ENCODE assay signal across 1 cellular context in the genomic region with DNA sequence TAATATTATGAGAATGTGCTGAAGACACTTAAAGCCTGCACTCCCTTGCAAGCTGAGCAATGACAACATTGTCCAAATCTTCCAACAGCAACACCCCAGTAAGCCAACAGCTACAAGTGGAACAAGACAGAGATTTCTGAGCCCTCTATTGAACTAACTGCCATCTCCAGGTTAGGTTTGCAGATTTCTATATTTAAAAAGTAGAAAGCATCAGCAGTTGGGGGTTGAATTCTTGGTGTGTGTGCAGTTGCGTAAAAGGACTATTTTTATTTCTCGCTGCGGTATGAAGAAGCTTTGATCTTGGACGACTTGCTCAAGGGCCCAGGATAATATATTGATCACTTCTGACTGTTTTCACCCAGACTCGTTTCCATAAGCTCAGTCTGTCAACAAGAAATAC.
A peak's percentile ranks its signal among the peaks of the same experiment; 100 is the strongest.
TF ChIP-seq lines count a peak whose summit lies in the region.

No MANE protein-coding gene starts in this region.

TF ChIP-seq in HepG2, 621 proteins besides CTCF, POLR2A, EP300 and RAD21 (continued from another document and continues in another):
- TF ChIP-seq, protein P1, sequence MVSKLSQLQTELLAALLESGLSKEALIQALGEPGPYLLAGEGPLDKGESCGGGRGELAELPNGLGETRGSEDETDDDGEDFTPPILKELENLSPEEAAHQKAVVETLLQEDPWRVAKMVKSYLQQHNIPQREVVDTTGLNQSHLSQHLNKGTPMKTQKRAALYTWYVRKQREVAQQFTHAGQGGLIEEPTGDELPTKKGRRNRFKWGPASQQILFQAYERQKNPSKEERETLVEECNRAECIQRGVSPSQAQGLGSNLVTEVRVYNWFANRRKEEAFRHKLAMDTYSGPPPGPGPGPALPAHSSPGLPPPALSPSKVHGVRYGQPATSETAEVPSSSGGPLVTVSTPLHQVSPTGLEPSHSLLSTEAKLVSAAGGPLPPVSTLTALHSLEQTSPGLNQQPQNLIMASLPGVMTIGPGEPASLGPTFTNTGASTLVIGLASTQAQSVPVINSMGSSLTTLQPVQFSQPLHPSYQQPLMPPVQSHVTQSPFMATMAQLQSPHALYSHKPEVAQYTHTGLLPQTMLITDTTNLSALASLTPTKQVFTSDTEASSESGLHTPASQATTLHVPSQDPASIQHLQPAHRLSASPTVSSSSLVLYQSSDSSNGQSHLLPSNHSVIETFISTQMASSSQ (IDR thresholded peaks at IDR 0.05; ENCODE audit: low read depth): no peak
- TF ChIP-seq, protein P1 (CRISPR knock-in tag; IDR thresholded peaks at IDR 0.05; ENCODE audit: borderline replicate concordance): 0 out of 2 replicates have a peak, but pooled peaks have one; percentile 21
- no peak for TF ChIP-seq RFX3 (CRISPR knock-in tag; IDR thresholded peaks at IDR 0.05)
- peak; percentile 34 for TF ChIP-seq TEAD3 (CRISPR knock-in tag; optimal IDR thresholded peaks at IDR 0.05; ENCODE audit: borderline replicate concordance)
- TF ChIP-seq HNF4G (IDR thresholded peaks at IDR 0.05; ENCODE audit: borderline replicate concordance, low read depth, low read length): peak; percentile 15; the same call in 1 of the 2 replicates
- no peak for TF ChIP-seq HNF4G (CRISPR knock-in tag; IDR thresholded peaks at IDR 0.05; ENCODE audit: borderline replicate concordance, low read depth)
- TF ChIP-seq, protein P2, sequence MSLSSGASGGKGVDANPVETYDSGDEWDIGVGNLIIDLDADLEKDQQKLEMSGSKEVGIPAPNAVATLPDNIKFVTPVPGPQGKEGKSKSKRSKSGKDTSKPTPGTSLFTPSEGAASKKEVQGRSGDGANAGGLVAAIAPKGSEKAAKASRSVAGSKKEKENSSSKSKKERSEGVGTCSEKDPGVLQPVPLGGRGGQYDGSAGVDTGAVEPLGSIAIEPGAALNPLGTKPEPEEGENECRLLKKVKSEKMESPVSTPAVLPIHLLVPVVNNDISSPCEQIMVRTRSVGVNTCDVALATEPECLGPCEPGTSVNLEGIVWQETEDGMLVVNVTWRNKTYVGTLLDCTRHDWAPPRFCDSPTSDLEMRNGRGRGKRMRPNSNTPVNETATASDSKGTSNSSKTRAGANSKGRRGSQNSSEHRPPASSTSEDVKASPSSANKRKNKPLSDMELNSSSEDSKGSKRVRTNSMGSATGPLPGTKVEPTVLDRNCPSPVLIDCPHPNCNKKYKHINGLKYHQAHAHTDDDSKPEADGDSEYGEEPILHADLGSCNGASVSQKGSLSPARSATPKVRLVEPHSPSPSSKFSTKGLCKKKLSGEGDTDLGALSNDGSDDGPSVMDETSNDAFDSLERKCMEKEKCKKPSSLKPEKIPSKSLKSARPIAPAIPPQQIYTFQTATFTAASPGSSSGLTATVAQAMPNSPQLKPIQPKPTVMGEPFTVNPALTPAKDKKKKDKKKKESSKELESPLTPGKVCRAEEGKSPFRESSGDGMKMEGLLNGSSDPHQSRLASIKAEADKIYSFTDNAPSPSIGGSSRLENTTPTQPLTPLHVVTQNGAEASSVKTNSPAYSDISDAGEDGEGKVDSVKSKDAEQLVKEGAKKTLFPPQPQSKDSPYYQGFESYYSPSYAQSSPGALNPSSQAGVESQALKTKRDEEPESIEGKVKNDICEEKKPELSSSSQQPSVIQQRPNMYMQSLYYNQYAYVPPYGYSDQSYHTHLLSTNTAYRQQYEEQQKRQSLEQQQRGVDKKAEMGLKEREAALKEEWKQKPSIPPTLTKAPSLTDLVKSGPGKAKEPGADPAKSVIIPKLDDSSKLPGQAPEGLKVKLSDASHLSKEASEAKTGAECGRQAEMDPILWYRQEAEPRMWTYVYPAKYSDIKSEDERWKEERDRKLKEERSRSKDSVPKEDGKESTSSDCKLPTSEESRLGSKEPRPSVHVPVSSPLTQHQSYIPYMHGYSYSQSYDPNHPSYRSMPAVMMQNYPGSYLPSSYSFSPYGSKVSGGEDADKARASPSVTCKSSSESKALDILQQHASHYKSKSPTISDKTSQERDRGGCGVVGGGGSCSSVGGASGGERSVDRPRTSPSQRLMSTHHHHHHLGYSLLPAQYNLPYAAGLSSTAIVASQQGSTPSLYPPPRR (CRISPR knock-in tag; IDR thresholded peaks at IDR 0.05; ENCODE audit: borderline replicate concordance): peak; percentile 62; the same call in 1 of the 2 replicates
- peak; percentile 60; the same call in 1 of the 2 replicates for TF ChIP-seq CEBPB (IDR thresholded peaks at IDR 0.05; ENCODE audit: borderline replicate concordance, low read depth, low read length)
- TF ChIP-seq NFIC (IDR thresholded peaks at IDR 0.05; ENCODE audit: low read length): peak; percentile 85; the same call in 1 of the 2 replicates
- 0 out of 2 replicates have a peak, but pooled peaks have one; percentile 25 for TF ChIP-seq RXRB (CRISPR knock-in tag; IDR thresholded peaks at IDR 0.05; ENCODE audit: borderline replicate concordance)
- no peak for TF ChIP-seq MAZ (IDR thresholded peaks at IDR 0.05; ENCODE audit: borderline replicate concordance, low read depth, low read length)
- TF ChIP-seq MAZ (CRISPR knock-in tag; IDR thresholded peaks at IDR 0.05; ENCODE audit: low read depth): 0 out of 2 replicates have a peak, but pooled peaks have one; percentile 51
- TF ChIP-seq ZNF777 (CRISPR knock-in tag; IDR thresholded peaks at IDR 0.05): no peak
- TF ChIP-seq ZNF292 (CRISPR knock-in tag; IDR thresholded peaks at IDR 0.05; ENCODE audit: borderline replicate concordance, low read depth): no peak
- TF ChIP-seq SIX4 (CRISPR knock-in tag; IDR thresholded peaks at IDR 0.05): no peak
- TF ChIP-seq YEATS2 (CRISPR knock-in tag; IDR thresholded peaks at IDR 0.05; ENCODE audit: borderline replicate concordance): no peak
- TF ChIP-seq FOXA3 (CRISPR knock-in tag; IDR thresholded peaks at IDR 0.05): peak; percentile 45; the same call in 1 of the 2 replicates
- peak; percentile 79 for TF ChIP-seq GATAD2A (CRISPR knock-in tag; IDR thresholded peaks at IDR 0.05)
- TF ChIP-seq ISL2 (CRISPR knock-in tag; IDR thresholded peaks at IDR 0.05): 0 out of 2 replicates have a peak, but pooled peaks have one; percentile 43
- TF ChIP-seq ARID5B (CRISPR knock-in tag; IDR thresholded peaks at IDR 0.05): peak; percentile 64; the same call in 1 of the 2 replicates
- no peak for TF ChIP-seq SMYD3 (CRISPR knock-in tag; IDR thresholded peaks at IDR 0.05)
- TF ChIP-seq ATF2 (CRISPR knock-in tag; IDR thresholded peaks at IDR 0.05): 0 out of 2 replicates have a peak, but pooled peaks have one; percentile 4
- TF ChIP-seq RARA (CRISPR knock-in tag; IDR thresholded peaks at IDR 0.05): 0 out of 2 replicates have a peak, but pooled peaks have one; percentile 10
- TF ChIP-seq MEF2D (CRISPR knock-in tag; IDR thresholded peaks at IDR 0.05): peak; percentile 97
- TF ChIP-seq TCF7L2 (IDR thresholded peaks at IDR 0.05; ENCODE audit: low read depth, low read length): peak; percentile 66; the same call in 1 of the 2 replicates
- no peak for TF ChIP-seq CREB1 (IDR thresholded peaks at IDR 0.05)
- TF ChIP-seq CREB1 (CRISPR knock-in tag; IDR thresholded peaks at IDR 0.05): peak; percentile 30; the same call in 1 of the 2 replicates
- TF ChIP-seq, protein P3, sequence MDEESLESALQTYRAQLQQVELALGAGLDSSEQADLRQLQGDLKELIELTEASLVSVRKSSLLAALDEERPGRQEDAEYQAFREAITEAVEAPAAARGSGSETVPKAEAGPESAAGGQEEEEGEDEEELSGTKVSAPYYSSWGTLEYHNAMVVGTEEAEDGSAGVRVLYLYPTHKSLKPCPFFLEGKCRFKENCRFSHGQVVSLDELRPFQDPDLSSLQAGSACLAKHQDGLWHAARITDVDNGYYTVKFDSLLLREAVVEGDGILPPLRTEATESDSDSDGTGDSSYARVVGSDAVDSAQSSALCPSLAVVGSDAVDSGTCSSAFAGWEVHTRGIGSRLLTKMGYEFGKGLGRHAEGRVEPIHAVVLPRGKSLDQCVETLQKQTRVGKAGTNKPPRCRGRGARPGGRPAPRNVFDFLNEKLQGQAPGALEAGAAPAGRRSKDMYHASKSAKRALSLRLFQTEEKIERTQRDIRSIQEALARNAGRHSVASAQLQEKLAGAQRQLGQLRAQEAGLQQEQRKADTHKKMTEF (CRISPR knock-in tag; IDR thresholded peaks at IDR 0.05): peak; percentile 25; the same call in 1 of the 2 replicates
- peak; percentile 42 for TF ChIP-seq CEBPG (CRISPR knock-in tag; IDR thresholded peaks at IDR 0.05)
- TF ChIP-seq, protein P4, sequence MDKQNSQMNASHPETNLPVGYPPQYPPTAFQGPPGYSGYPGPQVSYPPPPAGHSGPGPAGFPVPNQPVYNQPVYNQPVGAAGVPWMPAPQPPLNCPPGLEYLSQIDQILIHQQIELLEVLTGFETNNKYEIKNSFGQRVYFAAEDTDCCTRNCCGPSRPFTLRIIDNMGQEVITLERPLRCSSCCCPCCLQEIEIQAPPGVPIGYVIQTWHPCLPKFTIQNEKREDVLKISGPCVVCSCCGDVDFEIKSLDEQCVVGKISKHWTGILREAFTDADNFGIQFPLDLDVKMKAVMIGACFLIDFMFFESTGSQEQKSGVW (CRISPR knock-in tag; IDR thresholded peaks at IDR 0.05; ENCODE audit: borderline replicate concordance): no peak
- no peak for TF ChIP-seq ZNF260 (CRISPR knock-in tag; IDR thresholded peaks at IDR 0.05; ENCODE audit: borderline replicate concordance, low read depth)
- peak; percentile 62 for TF ChIP-seq HDAC1 (CRISPR knock-in tag; IDR thresholded peaks at IDR 0.05)
- no peak for TF ChIP-seq ZNF501 (CRISPR knock-in tag; IDR thresholded peaks at IDR 0.05)
- TF ChIP-seq, protein P5, sequence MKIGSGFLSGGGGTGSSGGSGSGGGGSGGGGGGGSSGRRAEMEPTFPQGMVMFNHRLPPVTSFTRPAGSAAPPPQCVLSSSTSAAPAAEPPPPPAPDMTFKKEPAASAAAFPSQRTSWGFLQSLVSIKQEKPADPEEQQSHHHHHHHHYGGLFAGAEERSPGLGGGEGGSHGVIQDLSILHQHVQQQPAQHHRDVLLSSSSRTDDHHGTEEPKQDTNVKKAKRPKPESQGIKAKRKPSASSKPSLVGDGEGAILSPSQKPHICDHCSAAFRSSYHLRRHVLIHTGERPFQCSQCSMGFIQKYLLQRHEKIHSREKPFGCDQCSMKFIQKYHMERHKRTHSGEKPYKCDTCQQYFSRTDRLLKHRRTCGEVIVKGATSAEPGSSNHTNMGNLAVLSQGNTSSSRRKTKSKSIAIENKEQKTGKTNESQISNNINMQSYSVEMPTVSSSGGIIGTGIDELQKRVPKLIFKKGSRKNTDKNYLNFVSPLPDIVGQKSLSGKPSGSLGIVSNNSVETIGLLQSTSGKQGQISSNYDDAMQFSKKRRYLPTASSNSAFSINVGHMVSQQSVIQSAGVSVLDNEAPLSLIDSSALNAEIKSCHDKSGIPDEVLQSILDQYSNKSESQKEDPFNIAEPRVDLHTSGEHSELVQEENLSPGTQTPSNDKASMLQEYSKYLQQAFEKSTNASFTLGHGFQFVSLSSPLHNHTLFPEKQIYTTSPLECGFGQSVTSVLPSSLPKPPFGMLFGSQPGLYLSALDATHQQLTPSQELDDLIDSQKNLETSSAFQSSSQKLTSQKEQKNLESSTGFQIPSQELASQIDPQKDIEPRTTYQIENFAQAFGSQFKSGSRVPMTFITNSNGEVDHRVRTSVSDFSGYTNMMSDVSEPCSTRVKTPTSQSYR (CRISPR knock-in tag; IDR thresholded peaks at IDR 0.05; ENCODE audit: borderline replicate concordance): peak; percentile 53; the same call in 1 of the 2 replicates
- no peak for TF ChIP-seq DDIT3 (CRISPR knock-in tag; IDR thresholded peaks at IDR 0.05)
